8 cellular contexts compared by ENCODE assay signal in the genomic region with DNA sequence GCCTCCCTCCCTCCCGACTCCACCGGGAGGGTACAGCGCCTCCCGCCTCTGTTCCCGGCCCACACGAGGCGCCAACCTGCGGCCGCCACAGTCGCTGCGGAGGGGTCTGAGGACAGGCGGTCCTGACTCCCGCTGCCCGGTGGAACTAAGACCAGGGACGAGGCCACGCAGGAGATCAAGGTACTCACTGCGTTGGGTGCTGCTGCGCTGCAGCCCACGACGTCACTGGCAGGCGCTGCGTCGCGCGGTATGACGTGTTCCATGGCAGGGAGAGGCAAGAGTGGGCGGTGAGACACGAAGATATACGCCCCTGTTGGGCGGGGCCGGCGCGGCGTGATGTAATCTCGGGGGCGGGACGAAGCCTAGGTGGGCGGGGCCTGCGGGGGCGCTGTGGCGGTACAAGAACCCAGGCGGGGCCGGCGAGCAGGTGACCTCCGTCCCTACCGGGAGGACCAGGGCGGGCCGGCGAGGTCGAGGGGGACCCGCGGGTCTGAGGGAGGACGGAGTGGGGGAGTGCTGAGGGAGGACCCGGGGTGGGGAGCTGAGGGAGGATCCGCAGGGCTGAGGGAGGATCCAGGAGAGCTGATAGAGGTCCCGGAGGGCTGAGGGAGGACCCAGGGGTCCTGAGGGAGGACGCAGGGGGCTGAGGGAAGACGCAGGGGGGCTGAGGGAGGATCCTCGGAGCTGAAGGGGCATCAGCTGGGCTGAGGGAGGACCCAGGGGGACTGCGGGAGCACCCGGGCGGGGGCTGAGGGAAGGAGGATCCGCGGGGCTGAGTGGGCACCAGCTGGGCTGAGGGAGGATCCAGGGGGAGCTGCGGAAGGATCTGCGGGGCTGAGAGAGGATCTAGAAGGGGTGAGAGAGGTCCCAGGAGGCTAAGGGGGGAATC. TPM values are rescaled to one million over a fixed set of nuclear protein-coding genes. Genes with fewer than 3 reads are reported as not detected.
DNase-seq lines count a peak whose midpoint lies in the region; ATAC-seq lines count a peak whose summit lies in the region.

MRPL55 (minus strand) TSS at position 227 of the 889 bp plus-strand sequence. CDS start 1,039 bp downstream, outside the sequence.

- peak within 1 kb of the TSS; percentile 84 to 95 (median 91) for H3K9ac ChIP-seq in BLaER1 treated with 17β-estradiol and CSF1 and Interleukin-3, amounts not matched to agents 10 nM and 100 nM

- H3K9me3 ChIP-seq in BLaER1 treated with 17β-estradiol and CSF1 and Interleukin-3, amounts not matched to agents 10 nM and 100 nM (replicated peaks in 1 of 11), result no peaks in the 10 kb centered on the region

- H3K27ac ChIP-seq in BLaER1 treated with 17β-estradiol and CSF1 and Interleukin-3, amounts not matched to agents 10 nM and 100 nM, result peak within 1 kb of the TSS; percentile 72 to 93 (median 83)

- POLR2A ChIA-PET in activated CD4-positive, alpha-beta T cell treated with anti-CD3 and anti-CD28 coated beads, Interleukin-2, amount 10 ng/mL, durations not matched to agents 7 days and 5 days (lab: Charles Lee), result no interaction called here

- H4K20me1 ChIP-seq in BLaER1 treated with 17β-estradiol and CSF1 and Interleukin-3, amounts not matched to agents 10 nM and 100 nM, result peaks cover 0 to 19% (median 0%) of the 10 kb centered on the region in 11 experiments; a peak in 4 of 22 replicates

- H3K27ac Mint-ChIP-seq in activated CD4-positive, alpha-beta T cell treated with anti-CD3 and anti-CD28 coated beads, Interleukin-2, amount 10 ng/mL, durations not matched to agents 7 days and 5 days, result peak within 1 kb of the TSS; percentile 96

- H3K36me3 Mint-ChIP-seq in activated CD4-positive, alpha-beta T cell treated with anti-CD3 and anti-CD28 coated beads, Interleukin-2, amount 10 ng/mL, durations not matched to agents 7 days and 5 days (ENCODE audit: low read depth), result peaks cover 6% of the 10 kb centered on the region

- peak; percentile 98 for DNase-seq in NCI-H69 (lab: John Stamatoyannopoulos, UW)
- peak; percentile 97 for DNase-seq in activated CD4-positive, alpha-beta T cell treated with anti-CD3 and anti-CD28 coated beads, Interleukin-2, amount 10 ng/mL, durations not matched to agents 7 days and 5 days
- DNase-seq in cortex of kidney (lab: John Stamatoyannopoulos, UW), result peak; percentile 62
- peak; percentile 100 for DNase-seq in left lobe of liver (ENCODE audit: low spot score)
- DNase-seq in stimulated activated CD4-positive, alpha-beta T cell treated with anti-CD3 and anti-CD28 coated beads, Interleukin-2, amount 100 ng/mL, for 4 hours (ENCODE audit: low read depth), result peak; percentile 97

- H3K36me3 ChIP-seq in BLaER1 treated with 17β-estradiol and CSF1 and Interleukin-3, amounts not matched to agents 10 nM and 100 nM, result peaks cover 21 to 34% (median 26%) of the 10 kb centered on the region in 11 experiments

- peaks cover 31% of the 10 kb centered on the region for H3K4me1 Mint-ChIP-seq in activated CD4-positive, alpha-beta T cell treated with anti-CD3 and anti-CD28 coated beads, Interleukin-2, amount 10 ng/mL, durations not matched to agents 7 days and 5 days

- peak; percentile 88 for ATAC-seq in GM19351 (IDR thresholded peaks at IDR 0.05; ENCODE audit: unreplicated experiment)
- ATAC-seq in HG03521 (IDR thresholded peaks at IDR 0.05; ENCODE audit: unreplicated experiment), result peak; percentile 89
- peak; percentile 97 for ATAC-seq in left lobe of liver

- CTCF ChIA-PET in activated CD4-positive, alpha-beta T cell treated with anti-CD3 and anti-CD28 coated beads, Interleukin-2, amount 10 ng/mL, durations not matched to agents 7 days and 5 days (lab: Charles Lee), result interaction anchor here (0.6 to 1.5 kb wide), 6 partner anchors 9 to 410 kb away, joined by 3 to 7 read pairs (median 3); partner anchors contain the start of gene IBA57

- H3K9me3 Mint-ChIP-seq in activated CD4-positive, alpha-beta T cell treated with anti-CD3 and anti-CD28 coated beads, Interleukin-2, amount 10 ng/mL, durations not matched to agents 7 days and 5 days, result no peaks in the 10 kb centered on the region

- no peaks in the 10 kb centered on the region for H3K27me3 Mint-ChIP-seq in activated CD4-positive, alpha-beta T cell treated with anti-CD3 and anti-CD28 coated beads, Interleukin-2, amount 10 ng/mL, durations not matched to agents 7 days and 5 days

- H3K27me3 ChIP-seq in BLaER1 treated with 17β-estradiol and CSF1 and Interleukin-3, amounts not matched to agents 10 nM and 100 nM, result no peaks in the 10 kb centered on the region

- peak within 1 kb of the TSS; percentile 92 for H3K4me3 Mint-ChIP-seq in activated CD4-positive, alpha-beta T cell treated with anti-CD3 and anti-CD28 coated beads, Interleukin-2, amount 10 ng/mL, durations not matched to agents 7 days and 5 days

- H3K4me3 ChIP-seq in BLaER1 treated with 17β-estradiol and CSF1 and Interleukin-3, amounts not matched to agents 10 nM and 100 nM, result peak within 1 kb of the TSS; percentile 88 to 100 (median 98)

- H3K4me2 ChIP-seq in BLaER1 treated with 17β-estradiol and CSF1 and Interleukin-3, amounts not matched to agents 10 nM and 100 nM, result peak within 1 kb of the TSS; percentile 94 to 100 (median 98)

- peaks cover 24 to 33% (median 27%) of the 10 kb centered on the region in 10 experiments for H3K4me1 ChIP-seq in BLaER1 treated with 17β-estradiol and CSF1 and Interleukin-3, amounts not matched to agents 10 nM and 100 nM

RNA-seq across cellular contexts. Expression of gene MRPL55, which starts in this region (rescaled TPM):
- total RNA-seq in activated CD4-positive, alpha-beta T cell treated with anti-CD3 and anti-CD28 coated beads, Interleukin-2, amount 10 ng/mL, durations not matched to agents 7 days and 5 days, result 10 to 100 TPM; 38.6 to 44.1 TPM
- total RNA-seq in left lobe of liver, result 38.0 TPM

Comparison
In these comparisons a context has a peak if more than half of its experiments do, and no peak if none do; other contexts are left out.
1. Peak in every context shown above with its lines: DNase-seq, ATAC-seq, H3K4me3 ChIP-seq and H3K27ac ChIP-seq.